In genomic region chr22:45240137-45240809, GRCh38 we compare ENCODE assay signal across 8 cellular contexts. TPM values are rescaled to one million over a fixed set of nuclear protein-coding genes. Genes with fewer than 3 reads are reported as not detected.
DNase-seq lines count a peak whose midpoint lies in the region; ATAC-seq, FAIRE-seq and TF ChIP-seq lines count a peak whose summit lies in the region.

No MANE protein-coding gene starts in this region.

- CTCF ChIA-PET in CD4-positive, alpha-beta T cell (lab: Charles Lee): no interaction called here
- CTCF ChIA-PET in endothelial cell of umbilical vein (lab: Charles Lee): no interaction called here
- CTCF ChIA-PET in naive thymus-derived CD4-positive, alpha-beta T cell (lab: Charles Lee): no interaction called here

- peaks cover 25% of the 10 kb centered on the region for H3K4me1 Mint-ChIP-seq in CD4-positive, alpha-beta T cell (ENCODE audit: low read depth)
- peaks cover 18 to 47% (median 37%) of the 10 kb centered on the region in 7 donors for H3K4me1 Mint-ChIP-seq in naive thymus-derived CD4-positive, alpha-beta T cell

- peak overlapping the region; percentile 73 for H3K4me2 ChIP-seq in endothelial cell of umbilical vein (ENCODE audit: insufficient read depth, low read length)

- H3K36me3 ChIP-seq in endothelial cell of umbilical vein (ENCODE audit: control insufficient read depth in 2 of 2, extremely low read depth in 1 of 2, insufficient read depth in 2 of 2, low read length in 2 of 2): no peaks in the 10 kb centered on the region
- H3K36me3 ChIP-seq in naive thymus-derived CD4-positive, alpha-beta T cell (ENCODE audit: control insufficient read depth in 2 of 3, insufficient read depth in 3 of 3, low read length in 3 of 3): no peaks in the 10 kb centered on the region
- peaks cover 0 to 10% (median 1%) of the 10 kb centered on the region in 4 donors for H3K36me3 ChIP-seq in upper lobe of left lung

- H3K79me2 ChIP-seq in endothelial cell of umbilical vein (ENCODE audit: control insufficient read depth, insufficient read depth, low read length): no peaks in the 10 kb centered on the region

- peaks cover 5% of the 10 kb centered on the region for H3K36me3 Mint-ChIP-seq in CD4-positive, alpha-beta T cell (ENCODE audit: low read depth)
- peaks cover 0 to 8% (median 0%) of the 10 kb centered on the region in 5 donors for H3K36me3 Mint-ChIP-seq in naive thymus-derived CD4-positive, alpha-beta T cell

- peak in 7 of 10 experiments; percentile 3 to 34 (median 22) for DNase-seq in CD4-positive, alpha-beta T cell
- peak; percentile 38 for DNase-seq in activated CD4-positive, alpha-beta T cell treated with anti-CD3 and anti-CD28 coated beads for 48 hours
- DNase-seq in endothelial cell of umbilical vein (ENCODE audit: low read depth, low spot score): peak; percentile 23
- peak in 6 of 9 donors; percentile 17 to 52 (median 36) for DNase-seq in naive thymus-derived CD4-positive, alpha-beta T cell
- DNase-seq in upper lobe of left lung: peak; percentile 39 to 88
- no peak for DNase-seq in NCI-H345 (lab: John Stamatoyannopoulos, UW)
- DNase-seq in LoVo (ENCODE audit: low spot score): no peak

- H3K27ac ChIP-seq in CD4-positive, alpha-beta T cell (ENCODE audit: low read depth, low read length): no peak overlapping the region
- no peak overlapping the region for H3K27ac ChIP-seq in endothelial cell of umbilical vein (ENCODE audit: insufficient read depth, low read depth, low read length)
- peak overlapping the region; percentile 54 for H3K27ac ChIP-seq in naive thymus-derived CD4-positive, alpha-beta T cell (ENCODE audit: low read depth, low read length)
- peak overlapping the region; percentile 4 to 79 (median 54) for H3K27ac ChIP-seq in upper lobe of left lung

- H3K9ac ChIP-seq in endothelial cell of umbilical vein (replicated peaks; ENCODE audit: extremely low read depth, insufficient read depth, low read length): peak overlapping the region; percentile 57

- TF ChIP-seq POLR2A in endothelial cell of umbilical vein (IDR thresholded peaks at IDR 0.05; ENCODE audit: low read depth, low read length): no peak
- no peak for TF ChIP-seq POLR2A in upper lobe of left lung (IDR thresholded peaks at IDR 0.05)

- TF ChIP-seq EP300 in upper lobe of left lung (IDR thresholded peaks at IDR 0.05): no peak

- peak; percentile 53 for ATAC-seq in CD4-positive, alpha-beta T cell (ENCODE audit: poor library complexity)
- ATAC-seq in HG02981 (IDR thresholded peaks at IDR 0.05; ENCODE audit: unreplicated experiment) (peak; percentile 22), upper lobe of left lung (ENCODE audit: low FRiP score in 2 of 2) (peak; percentile 39 to 55)
- ATAC-seq in naive thymus-derived CD4-positive, alpha-beta T cell: peak; percentile 12

- H3K27ac Mint-ChIP-seq in CD4-positive, alpha-beta T cell: peak overlapping the region; percentile 84
- H3K27ac Mint-ChIP-seq in naive thymus-derived CD4-positive, alpha-beta T cell: peak overlapping the region in 8 of 9 donors; percentile 72 to 92 (median 84)

- no peaks in the 10 kb centered on the region for H3K9me3 Mint-ChIP-seq in CD4-positive, alpha-beta T cell
- H3K9me3 Mint-ChIP-seq in naive thymus-derived CD4-positive, alpha-beta T cell: no peaks in the 10 kb centered on the region

- H3K27me3 Mint-ChIP-seq in CD4-positive, alpha-beta T cell: no peaks in the 10 kb centered on the region
- peaks cover 0 to 2% (median 0%) of the 10 kb centered on the region in 5 donors for H3K27me3 Mint-ChIP-seq in naive thymus-derived CD4-positive, alpha-beta T cell

- no TSS peak for BruUV-seq in endothelial cell of umbilical vein (replicated peaks; lab: Mats Ljungman, UMichigan)

- H3K9me3 ChIP-seq in CD4-positive, alpha-beta T cell (ENCODE audit: control insufficient read depth, low read length): no peaks in the 10 kb centered on the region
- no peaks in the 10 kb centered on the region for H3K9me3 ChIP-seq in endothelial cell of umbilical vein (replicated peaks; ENCODE audit: control insufficient read depth, insufficient read depth, low read length)
- no peaks in the 10 kb centered on the region for H3K9me3 ChIP-seq in naive thymus-derived CD4-positive, alpha-beta T cell (ENCODE audit: control insufficient read depth in 2 of 3, low read length in 3 of 3)
- H3K9me3 ChIP-seq in upper lobe of left lung: no peaks in the 10 kb centered on the region

- POLR2A ChIA-PET in CD4-positive, alpha-beta T cell (lab: Charles Lee): no interaction called here
- POLR2A ChIA-PET in endothelial cell of umbilical vein (lab: Charles Lee): no interaction called here
- POLR2A ChIA-PET in naive thymus-derived CD4-positive, alpha-beta T cell (lab: Charles Lee): interaction anchor here (0.5 kb wide), 1 partner anchor 105 kb away, joined by 3 read pairs; no protein-coding TSS in a partner anchor

- no peak for FAIRE-seq in endothelial cell of umbilical vein (lab: Jason Lieb, UNC)

- peak overlapping the region; percentile 77 for H2AFZ ChIP-seq in endothelial cell of umbilical vein (ENCODE audit: low read depth, low read length)

- peaks cover 10% of the 10 kb centered on the region for H3K4me1 ChIP-seq in endothelial cell of umbilical vein (ENCODE audit: control insufficient read depth, extremely low read depth, insufficient read depth, low read length)
- H3K4me1 ChIP-seq in naive thymus-derived CD4-positive, alpha-beta T cell (ENCODE audit: control insufficient read depth in 2 of 2, insufficient read depth in 2 of 2, low read length in 2 of 2): peaks cover 17% of the 10 kb centered on the region in 2 donors
- H3K4me1 ChIP-seq in upper lobe of left lung: peaks cover 21 to 49% (median 35%) of the 10 kb centered on the region in 4 donors

- intact Hi-C loops in CD4-positive, alpha-beta T cell (cut with DNase I, micrococcal nuclease): loop anchor here (2.0 to 10.0 kb wide), 5 partner anchors 61 to 815 kb away; partner anchors contain the start of genes FAM118A (in 1 of the 2) and PRR5 (in 1 of the 2)
- intact Hi-C loops in endothelial cell of umbilical vein (cut with micrococcal nuclease): loop anchor here (5.0 kb wide), 1 partner anchor 78 kb away; the partner anchor contains the start of gene NUP50
- intact Hi-C loops in naive thymus-derived CD4-positive, alpha-beta T cell (cut with micrococcal nuclease): loop anchor here (2.0 to 10.0 kb wide), 8 partner anchors 67 to 1495 kb away; partner anchors contain the start of genes CERK (in 1 of the 2), FAM118A (in 1 of the 2), NUP50 (in 1 of the 2) and PRR5 (in 1 of the 2)

- no peaks in the 10 kb centered on the region for H3K9me1 ChIP-seq in endothelial cell of umbilical vein (replicated peaks; ENCODE audit: control insufficient read depth, extremely low read depth, insufficient read depth, low read length)

- 0 to 2% methylated on average over 20 to 31 of the region's 72 CpGs for WGBS in upper lobe of left lung, 2 donors

- dilution Hi-C loops in endothelial cell of umbilical vein (cut with MboI; ENCODE audit: extremely low pct_ligation_motif_present, low sequenced_read_pairs): no loop called here

- TF ChIP-seq CTCF in CD4-positive, alpha-beta T cell (IDR thresholded peaks at IDR 0.05): no peak
- TF ChIP-seq CTCF in endothelial cell of umbilical vein (IDR thresholded peaks at IDR 0.05; ENCODE audit: extremely low read depth in 1 of 2, insufficient read depth in 1 of 2, low read depth in 1 of 2, low read length in 2 of 2) (no peak), upper lobe of left lung (IDR thresholded peaks at IDR 0.05) (no peak)

- H4K20me1 ChIP-seq in endothelial cell of umbilical vein (replicated peaks; ENCODE audit: control insufficient read depth, extremely low read depth, insufficient read depth, low read length): no peaks in the 10 kb centered on the region

- peak overlapping the region; percentile 94 for H3K4me3 Mint-ChIP-seq in CD4-positive, alpha-beta T cell
- peak overlapping the region; percentile 81 to 99 (median 94) for H3K4me3 Mint-ChIP-seq in naive thymus-derived CD4-positive, alpha-beta T cell

- no peaks in the 10 kb centered on the region for H3K27me3 ChIP-seq in CD4-positive, alpha-beta T cell (ENCODE audit: control insufficient read depth, insufficient read depth, low read length)
- H3K27me3 ChIP-seq in endothelial cell of umbilical vein (ENCODE audit: control insufficient read depth in 2 of 2, insufficient read depth in 2 of 2, low read length in 2 of 2) (no peaks in the 10 kb centered on the region), upper lobe of left lung (no peaks in the 10 kb centered on the region)
- H3K27me3 ChIP-seq in naive thymus-derived CD4-positive, alpha-beta T cell (ENCODE audit: control insufficient read depth in 2 of 2, insufficient read depth in 2 of 2, low read length in 2 of 2): no peaks in the 10 kb centered on the region

- H3K4me3 ChIP-seq in endothelial cell of umbilical vein (replicated peaks in 1 of 3; ENCODE audit: insufficient read depth in 1 of 3, low read depth in 1 of 3, low read length in 3 of 3) (peak overlapping the region; percentile 63 to 70 (median 68)), upper lobe of left lung (peak overlapping the region; percentile 67 to 82 (median 72))
- H3K4me3 ChIP-seq in naive thymus-derived CD4-positive, alpha-beta T cell (ENCODE audit: low read length): peak overlapping the region; percentile 60

RNA-seq across cellular contexts. Expression of gene KIAA0930, which starts 0.4 kb away (rescaled TPM):
- total RNA-seq in CD4-positive, alpha-beta T cell: 1 to 10 TPM; 6.7 to 7.4 TPM
- total RNA-seq in endothelial cell of umbilical vein: 37.9 and 43.4 TPM in 2 replicates
- polyA plus RNA-seq in endothelial cell of umbilical vein: 53.6 and 63.6 TPM in 2 replicates
- 36.7 and 41.5 TPM in 2 replicates for polyA plus RNA-seq in endothelial cell of umbilical vein (2011; cell fraction: cytosol; rRNA removed)
- 85.3 and 92.4 TPM in 2 replicates for polyA plus RNA-seq in endothelial cell of umbilical vein (2011; cell fraction: nucleus; rRNA removed)
- polyA plus RNA-seq in endothelial cell of umbilical vein (2012): 37.6 and 40.4 TPM in 2 replicates
- 32.3 and 39.4 TPM in 2 replicates for polyA minus RNA-seq in endothelial cell of umbilical vein
- 16.9 TPM for polyA minus RNA-seq in endothelial cell of umbilical vein (2011; cell fraction: cytosol; rRNA and poly(A)+ RNA removed)
- 12.5 and 17.3 TPM in 2 replicates for polyA minus RNA-seq in endothelial cell of umbilical vein (2011; cell fraction: nucleus; rRNA and poly(A)+ RNA removed)
- total RNA-seq in naive thymus-derived CD4-positive, alpha-beta T cell: 10 to 100 TPM; 13.2 to 58.2 (median 27.9) TPM
- 1 to 10 TPM; 2.3 to 2.5 TPM for polyA plus RNA-seq in naive thymus-derived CD4-positive, alpha-beta T cell
- total RNA-seq in upper lobe of left lung: 100 to 1,000 TPM in 1 of 6 donors, 10 to 100 TPM in 5; 31.2 to 103 (median 42.8) TPM

RNA-seq across cellular contexts. Expression of gene UPK3A, which starts 44.5 kb away (rescaled TPM):
- not detected for total RNA-seq in CD4-positive, alpha-beta T cell
- not detected in 2 replicates for total RNA-seq in endothelial cell of umbilical vein
- not detected in 2 replicates for polyA plus RNA-seq in endothelial cell of umbilical vein
- polyA plus RNA-seq in endothelial cell of umbilical vein (2011; cell fraction: cytosol; rRNA removed): not detected in 2 replicates
- not detected in 2 replicates for polyA plus RNA-seq in endothelial cell of umbilical vein (2011; cell fraction: nucleus; rRNA removed)
- polyA plus RNA-seq in endothelial cell of umbilical vein (2012): not detected in 2 replicates
- polyA minus RNA-seq in endothelial cell of umbilical vein: not detected in 2 replicates
- polyA minus RNA-seq in endothelial cell of umbilical vein (2011; cell fraction: cytosol; rRNA and poly(A)+ RNA removed): not detected
- polyA minus RNA-seq in endothelial cell of umbilical vein (2011; cell fraction: nucleus; rRNA and poly(A)+ RNA removed): not detected in 2 replicates
- total RNA-seq in naive thymus-derived CD4-positive, alpha-beta T cell: under 1 TPM in 1 of 5 experiments, not detected in 4; 0.61 TPM
- polyA plus RNA-seq in naive thymus-derived CD4-positive, alpha-beta T cell: under 1 TPM in 1 of 2 donors, not detected in 1; 0.25 TPM
- total RNA-seq in upper lobe of left lung: under 1 TPM in 1 of 6 donors, not detected in 5; 0.44 TPM

Comparison
In these comparisons a context has a peak if more than half of its experiments do, and no peak if none do; other contexts are left out.
1. DNase-seq: peak in CD4-positive, alpha-beta T cell (7 of 10), activated CD4-positive, alpha-beta T cell treated with anti-CD3 and anti-CD28 coated beads for 48 hours (single experiment), endothelial cell of umbilical vein (single experiment), naive thymus-derived CD4-positive, alpha-beta T cell (6 of 9) and upper lobe of left lung (2 of 2); none in NCI-H345 (single experiment) and LoVo (single experiment).
2. H3K27ac ChIP-seq: peak in naive thymus-derived CD4-positive, alpha-beta T cell (single experiment) and upper lobe of left lung (4 of 4); none in CD4-positive, alpha-beta T cell (single experiment) and endothelial cell of umbilical vein (single experiment).
3. Peak in every context shown above with its lines, with median percentiles within 50 percentile points of each other: ATAC-seq and H3K4me3 ChIP-seq.